Comparison of ENCODE assay signal across 8 cellular contexts in genomic region chr14:81220767-81221578, GRCh38. TPM values are rescaled to one million over a fixed set of nuclear protein-coding genes. Genes with fewer than 3 reads are reported as not detected.
DNase-seq lines count a peak whose midpoint lies in the region; ATAC-seq and TF ChIP-seq lines count a peak whose summit lies in the region.

Gene GTF2A1 (minus strand): TSS chr14:81220959. CDS start chr14:81220518, 441 bp downstream.

- H3K4me3 ChIP-seq in LNCaP clone FGC (ENCODE audit: low read depth, low read length) = peak within 1 kb of the TSS; percentile 85
- H3K4me3 ChIP-seq in fibroblast of lung (replicated peaks in 1 of 4; ENCODE audit: control extremely low read depth in 1 of 4, insufficient read depth in 1 of 4, low read depth in 3 of 4, low read length in 4 of 4) = peak within 1 kb of the TSS; percentile 82 to 98 (median 86)
- peak within 1 kb of the TSS; percentile 94 for H3K4me3 ChIP-seq in naive thymus-derived CD4-positive, alpha-beta T cell (ENCODE audit: low read length)

- no peak for TF ChIP-seq CTCF in LNCaP clone FGC (IDR thresholded peaks at IDR 0.05; ENCODE audit: control insufficient read depth, extremely low read depth, insufficient read depth)
- TF ChIP-seq CTCF in RWPE1 (conservative IDR thresholded peaks at IDR 0.05; ENCODE audit: low read depth) = no peak
- TF ChIP-seq CTCF in fibroblast of lung (conservative IDR thresholded peaks at IDR 0.05 in 1 of 2, IDR thresholded peaks at IDR 0.05 in 1 of 2; ENCODE audit: low read depth in 1 of 2, low read length in 2 of 2) = no peak

- no peaks in the 10 kb centered on the region for H3K9me3 ChIP-seq in fibroblast of lung (ENCODE audit: control insufficient read depth, insufficient read depth, low read depth, low read length)
- H3K9me3 ChIP-seq in naive thymus-derived CD4-positive, alpha-beta T cell (ENCODE audit: control insufficient read depth in 2 of 3, low read length in 3 of 3) = no peaks in the 10 kb centered on the region

- peaks cover 31% of the 10 kb centered on the region for H3K79me2 ChIP-seq in fibroblast of lung (ENCODE audit: control insufficient read depth, insufficient read depth, low read length)

- peak within 1 kb of the TSS; percentile 95 for H2AFZ ChIP-seq in fibroblast of lung (ENCODE audit: low read length)

- POLR2A ChIA-PET in RWPE1 (lab: Yijun Ruan, JAX; ENCODE audit: low non-redundant PET) = interaction anchor here (0.5 to 0.6 kb wide), 2 partner anchors 109 to 1009 kb away, joined by 3 read pairs; no protein-coding TSS in a partner anchor
- POLR2A ChIA-PET in naive thymus-derived CD4-positive, alpha-beta T cell (lab: Charles Lee) = interaction anchor here (0.6 to 3.5 kb wide), 16 partner anchors 10 to 313 kb away, joined by 3 to 28 read pairs (median 4); partner anchors contain the start of gene SEL1L

- H3K4me1 ChIP-seq in fibroblast of lung (ENCODE audit: control insufficient read depth, extremely low read depth, insufficient read depth, low read length) = no peaks in the 10 kb centered on the region
- H3K4me1 ChIP-seq in naive thymus-derived CD4-positive, alpha-beta T cell (ENCODE audit: control insufficient read depth in 2 of 2, insufficient read depth in 2 of 2, low read length in 2 of 2) = peaks cover 22 to 28% of the 10 kb centered on the region in 2 donors

- H3K4me1 Mint-ChIP-seq in activated T-helper 17 cell treated with anti-CD3 and anti-CD28 coated beads, Interleukin-2, amount 50 U/mL, for 72 hours = peaks cover 10% of the 10 kb centered on the region
- peaks cover 16 to 48% (median 33%) of the 10 kb centered on the region in 7 donors for H3K4me1 Mint-ChIP-seq in naive thymus-derived CD4-positive, alpha-beta T cell
- H3K4me1 Mint-ChIP-seq in stimulated activated naive B cell treated with anti-CD40 and anti-IgM and Interleukin-4, amounts not matched to agents 10 μg/mL and 1 μg/mL and 100 μg/mL, for 72 hours = peaks cover 12 to 31% of the 10 kb centered on the region in 2 donors

- no peaks in the 10 kb centered on the region for H3K27me3 ChIP-seq in fibroblast of lung (ENCODE audit: control insufficient read depth, insufficient read depth, low read length)
- H3K27me3 ChIP-seq in naive thymus-derived CD4-positive, alpha-beta T cell (ENCODE audit: control insufficient read depth in 2 of 2, insufficient read depth in 2 of 2, low read length in 2 of 2) = no peaks in the 10 kb centered on the region

- H3K4me2 ChIP-seq in fibroblast of lung (ENCODE audit: extremely low read depth, insufficient read depth, low read length) = peak within 1 kb of the TSS; percentile 85

- no peaks in the 10 kb centered on the region for H3K9me3 Mint-ChIP-seq in activated T-helper 17 cell treated with anti-CD3 and anti-CD28 coated beads, Interleukin-2, amount 50 U/mL, for 72 hours
- H3K9me3 Mint-ChIP-seq in naive thymus-derived CD4-positive, alpha-beta T cell = peaks cover 0 to 11% (median 0%) of the 10 kb centered on the region in 11 donors
- peaks cover 0 to 1% of the 10 kb centered on the region in 2 donors for H3K9me3 Mint-ChIP-seq in stimulated activated naive B cell treated with anti-CD40 and anti-IgM and Interleukin-4, amounts not matched to agents 10 μg/mL and 1 μg/mL and 100 μg/mL, for 72 hours

- peaks cover 29% of the 10 kb centered on the region for H3K36me3 Mint-ChIP-seq in activated T-helper 17 cell treated with anti-CD3 and anti-CD28 coated beads, Interleukin-2, amount 50 U/mL, for 72 hours (ENCODE audit: low read depth)
- H3K36me3 Mint-ChIP-seq in naive thymus-derived CD4-positive, alpha-beta T cell = peaks cover 0 to 16% (median 7%) of the 10 kb centered on the region in 5 donors
- H3K36me3 Mint-ChIP-seq in stimulated activated naive B cell treated with anti-CD40 and anti-IgM and Interleukin-4, amounts not matched to agents 10 μg/mL and 1 μg/mL and 100 μg/mL, for 72 hours = peaks cover 9 to 27% of the 10 kb centered on the region in 2 donors

- H4K20me1 ChIP-seq in fibroblast of lung (ENCODE audit: control insufficient read depth, extremely low read depth, insufficient read depth, low read length) = no peaks in the 10 kb centered on the region

- CTCF ChIA-PET in RWPE1 (lab: Yijun Ruan, JAX) = interaction anchor here (0.6 to 1.3 kb wide), 5 partner anchors 49 to 270 kb away, joined by 3 to 4 read pairs (median 4); no protein-coding TSS in a partner anchor
- CTCF ChIA-PET in naive thymus-derived CD4-positive, alpha-beta T cell (lab: Charles Lee) = interaction anchor here (1.0 kb wide), 1 partner anchor 51 kb away, joined by 4 read pairs; no protein-coding TSS in a partner anchor

- H3K27me3 Mint-ChIP-seq in activated T-helper 17 cell treated with anti-CD3 and anti-CD28 coated beads, Interleukin-2, amount 50 U/mL, for 72 hours = no peaks in the 10 kb centered on the region
- peaks cover 0 to 11% (median 0%) of the 10 kb centered on the region in 5 donors for H3K27me3 Mint-ChIP-seq in naive thymus-derived CD4-positive, alpha-beta T cell
- no peaks in the 10 kb centered on the region for H3K27me3 Mint-ChIP-seq in stimulated activated naive B cell treated with anti-CD40 and anti-IgM and Interleukin-4, amounts not matched to agents 10 μg/mL and 1 μg/mL and 100 μg/mL, for 72 hours

- H3K9ac ChIP-seq in fibroblast of lung (ENCODE audit: insufficient read depth, low read length) = peak within 1 kb of the TSS; percentile 95

- ATAC-seq in activated T-helper 17 cell treated with anti-CD3 and anti-CD28 coated beads, Interleukin-2, amount 50 U/mL, for 72 hours (replicated peaks) = peak; percentile 82
- peak; percentile 84 for ATAC-seq in naive thymus-derived CD4-positive, alpha-beta T cell
- peak; percentile 78 to 84 for ATAC-seq in stimulated activated naive B cell treated with anti-CD40 and anti-IgM and Interleukin-4, amounts not matched to agents 10 μg/mL and 1 μg/mL and 100 μg/mL, for 72 hours (replicated peaks)

- H3K27ac Mint-ChIP-seq in activated T-helper 17 cell treated with anti-CD3 and anti-CD28 coated beads, Interleukin-2, amount 50 U/mL, for 72 hours = peak within 1 kb of the TSS; percentile 100
- H3K27ac Mint-ChIP-seq in naive thymus-derived CD4-positive, alpha-beta T cell = peak within 1 kb of the TSS; percentile 98 to 100 (median 100)
- peak within 1 kb of the TSS; percentile 100 for H3K27ac Mint-ChIP-seq in stimulated activated naive B cell treated with anti-CD40 and anti-IgM and Interleukin-4, amounts not matched to agents 10 μg/mL and 1 μg/mL and 100 μg/mL, for 72 hours

- H3K27ac ChIP-seq in RWPE1 = peak within 1 kb of the TSS; percentile 100
- H3K27ac ChIP-seq in fibroblast of lung (ENCODE audit: insufficient read depth, low read length) = peak within 1 kb of the TSS; percentile 99
- peak within 1 kb of the TSS; percentile 97 for H3K27ac ChIP-seq in naive thymus-derived CD4-positive, alpha-beta T cell (ENCODE audit: low read depth, low read length)

- DNase-seq in Daoy (ENCODE audit: low read depth) (peak; percentile 97), GOT3 (lab: John Stamatoyannopoulos, UW) (peak; percentile 68), LNCaP clone FGC (ENCODE audit: low read depth) (peak; percentile 91), RWPE1 (ENCODE audit: low spot score) (peak; percentile 93), fibroblast of lung (ENCODE audit: low read depth in 2 of 2) (peak; percentile 95 to 97)
- DNase-seq in naive thymus-derived CD4-positive, alpha-beta T cell = peak; percentile 92 to 96 (median 94)
- DNase-seq in stimulated activated naive B cell treated with anti-CD40 and anti-IgM and Interleukin-4, amounts not matched to agents 10 μg/mL and 1 μg/mL and 100 μg/mL, for 72 hours = peak; percentile 96

- H3K4me3 Mint-ChIP-seq in activated T-helper 17 cell treated with anti-CD3 and anti-CD28 coated beads, Interleukin-2, amount 50 U/mL, for 72 hours = peak within 1 kb of the TSS; percentile 100
- peak within 1 kb of the TSS; percentile 92 to 100 (median 99) for H3K4me3 Mint-ChIP-seq in naive thymus-derived CD4-positive, alpha-beta T cell
- peak within 1 kb of the TSS; percentile 95 to 99 for H3K4me3 Mint-ChIP-seq in stimulated activated naive B cell treated with anti-CD40 and anti-IgM and Interleukin-4, amounts not matched to agents 10 μg/mL and 1 μg/mL and 100 μg/mL, for 72 hours

- intact Hi-C loops in naive thymus-derived CD4-positive, alpha-beta T cell (cut with micrococcal nuclease) = loop anchor here (1.0 to 2.0 kb wide), 4 partner anchors 48 to 313 kb away; partner anchors contain the start of gene CEP128 (in 2 of the 2)

- H3K36me3 ChIP-seq in fibroblast of lung (ENCODE audit: control insufficient read depth, insufficient read depth, low read length) = no peaks in the 10 kb centered on the region
- H3K36me3 ChIP-seq in naive thymus-derived CD4-positive, alpha-beta T cell (ENCODE audit: control insufficient read depth in 2 of 3, insufficient read depth in 3 of 3, low read length in 3 of 3) = peaks cover 0 to 7% (median 0%) of the 10 kb centered on the region in 3 experiments

RNA-seq across cellular contexts. Expression of gene GTF2A1, which starts in this region (rescaled TPM):
- total RNA-seq in Daoy (2014; rRNA removed; shearing (Covaris generic)) = 11.4 and 12.7 TPM in 2 replicates
- 10 to 100 TPM; 33.9 to 38.0 TPM for total RNA-seq in activated T-helper 17 cell treated with anti-CD3 and anti-CD28 coated beads, Interleukin-2, amount 50 U/mL, for 72 hours
- 25.2 and 32.7 TPM in 2 replicates for total RNA-seq in fibroblast of lung
- 23.2 and 25.0 TPM in 2 replicates for polyA plus RNA-seq in fibroblast of lung
- polyA plus RNA-seq in fibroblast of lung (2012) = 21.7 and 22.5 TPM in 2 replicates
- polyA minus RNA-seq in fibroblast of lung (ENCODE audit: low replicate concordance) = 21.6 and 25.6 TPM in 2 replicates
- total RNA-seq in naive thymus-derived CD4-positive, alpha-beta T cell = 10 to 100 TPM; 21.5 to 39.2 (median 33.7) TPM
- polyA plus RNA-seq in naive thymus-derived CD4-positive, alpha-beta T cell = 10 to 100 TPM in 1 of 2 donors, 1 to 10 TPM in 1; 8.4 to 12.3 TPM

Comparison
In these comparisons a context has a peak if more than half of its experiments do, and no peak if none do; other contexts are left out.
1. Peak in every context shown above with its lines: DNase-seq, ATAC-seq, H3K4me3 ChIP-seq and H3K27ac ChIP-seq.